Comparison of ENCODE assay signal across 10 cellular contexts in genomic region chr7:144203086-144203485, GRCh38. TPM values are rescaled to one million over a fixed set of nuclear protein-coding genes. Genes with fewer than 3 reads are reported as not detected.
"Had no signal": no experiment of that assay in that cellular context is flagged by ENCODE, and none has a peak within 500 bp of the region (broad histone marks: within the 10 kb centered on the region; RNA-seq: fewer than 3 reads in every experiment).

No MANE protein-coding gene starts in this region.

RNA-seq across cellular contexts. Expression of gene CTAGE4, which starts 19.8 kb away (rescaled TPM):
- total RNA-seq: activated B cell treated with CpG ODN at 0.5 μM for 24 hours had no signal

RNA-seq across cellular contexts. Expression of gene OR2A42, which starts 36.3 kb away (rescaled TPM):
- total RNA-seq: activated B cell treated with CpG ODN at 0.5 μM for 24 hours; activated CD4-positive, alpha-beta memory T cell treated with anti-CD3 and anti-CD28 coated beads for 36 hours; activated CD4-positive, alpha-beta memory T cell treated with anti-CD3 and anti-CD28 coated beads, Interleukin-2, amount 10 ng/mL, durations not matched to agents 7 days and 5 days; activated CD4-positive, alpha-beta T cell treated with anti-CD3 and anti-CD28 coated beads for 36 hours; activated CD4-positive, alpha-beta T cell treated with anti-CD3 and anti-CD28 coated beads, Interleukin-2, amount 10 ng/mL, durations not matched to agents 24 days and 14 days; activated CD8-positive, alpha-beta memory T cell treated with anti-CD3 and anti-CD28 coated beads for 36 hours; activated CD8-positive, alpha-beta memory T cell treated with anti-CD3 and anti-CD28 coated beads, Interleukin-2, amount 10 ng/mL, durations not matched to agents 7 days and 5 days; activated CD8-positive, alpha-beta T cell treated with anti-CD3 and anti-CD28 coated beads for 36 hours; activated CD8-positive, alpha-beta T cell treated with anti-CD3 and anti-CD28 coated beads, Interleukin-2, amount 10 ng/mL, durations not matched to agents 7 days and 5 days; T-helper 2 cell treated with Interferon-gamma antibody and Interleukin-4, amounts not matched to agents 100 ng/mL and 5 ng/mL, for 36 hours had no signal
